Comparison of ENCODE assay signal across 8 cellular contexts in genomic region chr5:140402258-140403074, GRCh38. TPM values are rescaled to one million over a fixed set of nuclear protein-coding genes. Genes with fewer than 3 reads are reported as not detected.
DNase-seq lines count a peak whose midpoint lies in the region; ATAC-seq lines count a peak whose summit lies in the region.

No MANE protein-coding gene starts in this region.

- H3K4me3 Mint-ChIP-seq in memory B cell: no peak overlapping the region

- no peaks in the 10 kb centered on the region for H3K9me3 ChIP-seq in ectodermal cell (ENCODE audit: control insufficient read depth, low read length)

- H3K27ac ChIP-seq in ectodermal cell (ENCODE audit: insufficient read depth, low read depth, low read length, poor library complexity, severe bottlenecking): peak overlapping the region; percentile 89

- H3K36me3 ChIP-seq in ectodermal cell (ENCODE audit: control insufficient read depth, insufficient read depth, low read length): no peaks in the 10 kb centered on the region

- peaks cover 2% of the 10 kb centered on the region for H3K36me3 Mint-ChIP-seq in memory B cell

- H3K4me3 ChIP-seq in ectodermal cell (ENCODE audit: insufficient read depth, low read depth, low read length): peak overlapping the region; percentile 100

- no peak overlapping the region for H3K27ac Mint-ChIP-seq in memory B cell

- H3K27me3 Mint-ChIP-seq in memory B cell: no peaks in the 10 kb centered on the region

- ATAC-seq in GM19395 (IDR thresholded peaks at IDR 0.05; ENCODE audit: unreplicated experiment): peak; percentile 3
- ATAC-seq in memory B cell (ENCODE audit: low read depth): no peak
- ATAC-seq in HG02840 (IDR thresholded peaks at IDR 0.05; ENCODE audit: low FRiP score, unreplicated experiment): no peak

- peaks cover 20% of the 10 kb centered on the region for H3K4me1 Mint-ChIP-seq in memory B cell

- no peaks in the 10 kb centered on the region for H3K27me3 ChIP-seq in ectodermal cell (ENCODE audit: control insufficient read depth, insufficient read depth, low read length, poor library complexity, severe bottlenecking)

- DNase-seq in AG08395 (ENCODE audit: low spot score) (peak; percentile 22), NCI-H345 (lab: John Stamatoyannopoulos, UW) (peak; percentile 31), memory B cell (ENCODE audit: low spot score in 2 of 2) (peak; percentile 20 to 49)
- DNase-seq in activated CD4-positive, alpha-beta T cell treated with anti-CD3 and anti-CD28 coated beads, Interleukin-2, amount 50 U/mL, for 48 hours: peak; percentile 49 to 63
- DNase-seq in stimulated activated CD8-positive, alpha-beta memory T cell treated with anti-CD3 and anti-CD28 coated beads, Interleukin-15, amount 100 ng/mL, for 48 hours (ENCODE audit: low read depth in 2 of 2): peak; percentile 51 to 57

- H3K4me1 ChIP-seq in ectodermal cell (ENCODE audit: control insufficient read depth, insufficient read depth, low read length): peaks cover 5% of the 10 kb centered on the region

- no peaks in the 10 kb centered on the region for H3K9me3 Mint-ChIP-seq in memory B cell

- 9 to 10% methylated on average over 36 of the region's 36 CpGs for whole genome bisulfite sequencing in ectodermal cell, 2 experiments

RNA-seq across cellular contexts. Expression of gene ANKHD1, which starts 0.8 kb away (rescaled TPM):
- polyA plus RNA-seq in ectodermal cell (2013, experiment 1 of 4): 97.4 TPM
- 124 TPM for polyA plus RNA-seq in ectodermal cell (2013, experiment 2 of 4)
- polyA plus RNA-seq in ectodermal cell (2013, experiment 3 of 4): 67.3 TPM
- 74.9 TPM for polyA plus RNA-seq in ectodermal cell (2013, experiment 4 of 4)

RNA-seq across cellular contexts. Expression of gene SLC4A9, which starts 42.5 kb away (rescaled TPM):
- polyA plus RNA-seq in ectodermal cell (2013, experiment 1 of 4): not detected
- not detected for polyA plus RNA-seq in ectodermal cell (2013, experiment 2 of 4)
- polyA plus RNA-seq in ectodermal cell (2013, experiment 3 of 4): not detected
- polyA plus RNA-seq in ectodermal cell (2013, experiment 4 of 4): not detected

RNA-seq across cellular contexts. Expression of gene HBEGF, which starts 56.1 kb away (rescaled TPM):
- polyA plus RNA-seq in ectodermal cell (2013, experiment 1 of 4): 3.5 TPM
- 2.9 TPM for polyA plus RNA-seq in ectodermal cell (2013, experiment 2 of 4)
- 3.7 TPM for polyA plus RNA-seq in ectodermal cell (2013, experiment 3 of 4)
- polyA plus RNA-seq in ectodermal cell (2013, experiment 4 of 4): 4.0 TPM
